1 cellular context compared by ENCODE assay signal in genomic region chr6:35737413-35738211, GRCh38.
A peak's percentile ranks its signal among the peaks of the same experiment; 100 is the strongest.
TF ChIP-seq lines count a peak whose summit lies in the region.

No MANE protein-coding gene starts in this region.

TF ChIP-seq in HepG2, 621 proteins besides CTCF, POLR2A, EP300 and RAD21 (continued from another document and continues in another):
- TF ChIP-seq ZNF646 (CRISPR knock-in tag; IDR thresholded peaks at IDR 0.05) (no peak), CENPT (CRISPR knock-in tag; IDR thresholded peaks at IDR 0.05; ENCODE audit: low read depth) (no peak), KLF16 (CRISPR knock-in tag; IDR thresholded peaks at IDR 0.05) (0 out of 4 replicates have a peak, but pooled peaks of 1 of the 2 experiments have one; percentile 40), ZNF547 (CRISPR knock-in tag; IDR thresholded peaks at IDR 0.05) (no peak; the same call in 1 of the 2 replicates), TFAP4 (IDR thresholded peaks at IDR 0.05; ENCODE audit: borderline replicate concordance, low read depth) (no peak), SIN3A (IDR thresholded peaks at IDR 0.05; ENCODE audit: borderline replicate concordance, low read depth, low read length) (no peak), KAT8 (CRISPR knock-in tag; IDR thresholded peaks at IDR 0.05) (no peak), ZBTB25 (CRISPR knock-in tag; IDR thresholded peaks at IDR 0.05) (0 out of 2 replicates have a peak, but pooled peaks have one; percentile 77), THAP11 (CRISPR knock-in tag; IDR thresholded peaks at IDR 0.05) (peak; percentile 49; the same call in 1 of the 2 replicates), ZSCAN22 (CRISPR knock-in tag; IDR thresholded peaks at IDR 0.05) (no peak), SRSF1 (optimal IDR thresholded peaks at IDR 0.05; ENCODE audit: low read depth, low read length) (no peak), ZSCAN29 (CRISPR knock-in tag; conservative IDR thresholded peaks at IDR 0.05) (no peak), CREB1 (IDR thresholded peaks at IDR 0.05) (no peak), CREB1 (CRISPR knock-in tag; IDR thresholded peaks at IDR 0.05) (no peak), HOXA5 (CRISPR knock-in tag; IDR thresholded peaks at IDR 0.05) (no peak), HIVEP1 (CRISPR knock-in tag; IDR thresholded peaks at IDR 0.05) (no peak), FLYWCH1 (CRISPR knock-in tag; IDR thresholded peaks at IDR 0.05) (no peak), CENPX (CRISPR knock-in tag; IDR thresholded peaks at IDR 0.05) (no peak), ZNF510 (CRISPR knock-in tag; IDR thresholded peaks at IDR 0.05; ENCODE audit: low read depth) (no peak), ISX (CRISPR knock-in tag; conservative IDR thresholded peaks at IDR 0.05) (no peak), REXO4 (CRISPR knock-in tag; IDR thresholded peaks at IDR 0.05; ENCODE audit: borderline replicate concordance) (no peak), SMARCC2 (IDR thresholded peaks at IDR 0.05) (no peak), HNRNPUL1 (IDR thresholded peaks at IDR 0.05; ENCODE audit: low read depth, low read length) (no peak), ZNF180 (CRISPR knock-in tag; IDR thresholded peaks at IDR 0.05; ENCODE audit: borderline replicate concordance, low read depth) (no peak), TERF1 (CRISPR knock-in tag; IDR thresholded peaks at IDR 0.05) (no peak), ZNF790 (CRISPR knock-in tag; IDR thresholded peaks at IDR 0.05; ENCODE audit: borderline replicate concordance) (no peak), TRIM24 (CRISPR knock-in tag; IDR thresholded peaks at IDR 0.05) (no peak), HOXA3 (CRISPR knock-in tag; IDR thresholded peaks at IDR 0.05) (no peak), ZFAT (CRISPR knock-in tag; conservative IDR thresholded peaks at IDR 0.05) (no peak), ZMYM2 (CRISPR knock-in tag; IDR thresholded peaks at IDR 0.05) (no peak), ZNF850 (CRISPR knock-in tag; conservative IDR thresholded peaks at IDR 0.05) (no peak), NFE2L1 (CRISPR knock-in tag; IDR thresholded peaks at IDR 0.05; ENCODE audit: borderline replicate concordance) (no peak), ZEB1 (IDR thresholded peaks at IDR 0.05; ENCODE audit: insufficient replicate concordance, low read depth) (no peak), POLR2G (IDR thresholded peaks at IDR 0.05; ENCODE audit: low read depth, low read length) (no peak), CREBL2 (CRISPR knock-in tag; IDR thresholded peaks at IDR 0.05; ENCODE audit: borderline replicate concordance) (no peak), ATF4 (CRISPR knock-in tag; IDR thresholded peaks at IDR 0.05) (peak; percentile 72 to 90; a peak in 2 of 4 replicates), MAX (IDR thresholded peaks at IDR 0.05) (peak; percentile 34; the same call in 1 of the 2 replicates), PATZ1 (CRISPR knock-in tag; IDR thresholded peaks at IDR 0.05) (0 out of 2 replicates have a peak, but pooled peaks have one; percentile 35), ZSCAN5A (CRISPR knock-in tag; IDR thresholded peaks at IDR 0.05; ENCODE audit: borderline replicate concordance) (no peak), RBAK (CRISPR knock-in tag; IDR thresholded peaks at IDR 0.05) (no peak; the same call in 1 of the 2 replicates), PHF21A (CRISPR knock-in tag; IDR thresholded peaks at IDR 0.05) (no peak), ZNF780A (CRISPR knock-in tag; IDR thresholded peaks at IDR 0.05) (no peak), IRF1 (CRISPR knock-in tag; IDR thresholded peaks at IDR 0.05; ENCODE audit: low read depth) (no peak), ZNF460 (CRISPR knock-in tag; IDR thresholded peaks at IDR 0.05; ENCODE audit: borderline replicate concordance) (no peak), THAP9 (CRISPR knock-in tag; IDR thresholded peaks at IDR 0.05; ENCODE audit: borderline replicate concordance) (no peak), HNRNPK (IDR thresholded peaks at IDR 0.05; ENCODE audit: low read depth, low read length, poor library complexity, severe bottlenecking) (no peak), PLSCR1 (CRISPR knock-in tag; IDR thresholded peaks at IDR 0.05; ENCODE audit: borderline replicate concordance) (no peak), TBL1XR1 (IDR thresholded peaks at IDR 0.05; ENCODE audit: borderline replicate concordance, low read length, partially characterized antibody) (no peak)
